In the genomic region with DNA sequence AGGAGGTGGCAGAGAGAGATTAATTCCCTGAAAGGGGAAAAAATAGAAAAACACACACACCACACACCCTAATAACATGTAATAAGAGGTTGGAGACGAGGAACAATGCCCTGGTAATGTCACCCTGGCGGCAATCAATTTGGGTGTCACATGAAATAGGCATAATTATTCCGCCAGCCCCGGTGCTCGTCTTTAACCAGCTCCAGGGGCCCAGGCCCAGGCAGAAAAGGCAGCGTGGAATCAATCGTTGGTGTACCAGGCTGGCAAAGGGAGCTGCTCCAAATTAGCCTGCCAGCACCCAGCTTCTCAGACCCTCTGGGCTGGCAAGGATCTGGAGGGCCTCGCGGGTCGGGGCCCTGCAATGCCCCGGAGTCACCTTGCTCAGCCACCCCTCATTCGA, we compare ENCODE assay signal across 12 cellular contexts. TPM values are rescaled to one million over a fixed set of nuclear protein-coding genes. Genes with fewer than 3 reads are reported as not detected.
"Had no signal": no experiment of that assay in that cellular context is flagged by ENCODE, and none has a peak within 500 bp of the region (broad histone marks: within the 10 kb centered on the region; RNA-seq: fewer than 3 reads in every experiment).

No MANE protein-coding gene starts in this region.

- H3K27ac ChIP-seq: left ventricle myocardium inferior, right atrium auricular region, thyroid gland, VCaP had no signal

- H3K27me3 ChIP-seq: right atrium auricular region, thyroid gland had no signal

- H3K9me3 ChIP-seq: left ventricle myocardium inferior, mucosa of descending colon, right atrium auricular region, thyroid gland had no signal

- H3K36me3 ChIP-seq: left ventricle myocardium inferior, right atrium auricular region, thyroid gland had no signal

- ATAC-seq: esophagus mucosa; mucosa of descending colon; naive thymus-derived CD4-positive, alpha-beta T cell; stimulated activated naive B cell treated with anti-CD40 and anti-IgM and Interleukin-4, amounts not matched to agents 10 μg/mL and 1 μg/mL and 100 μg/mL, for 72 hours had no signal

- DNase-seq: activated CD4-positive, alpha-beta T cell treated with anti-CD3 and anti-CD28 coated beads, Interleukin-2, amount 50 U/mL, for 48 hours; activated naive CD4-positive, alpha-beta T cell treated with anti-CD3 and anti-CD28 coated beads, Interleukin-2, amount 50 U/mL, for 16 hours; left ventricle myocardium inferior; mucosa of descending colon; naive thymus-derived CD4-positive, alpha-beta T cell; occipital lobe; stimulated activated CD4-positive, alpha-beta T cell treated with anti-CD3 and anti-CD28 coated beads, Interleukin-4, amount 100 ng/mL, for 1 hour; stimulated activated naive B cell treated with anti-CD40 and anti-IgM and Interleukin-4, amounts not matched to agents 10 μg/mL and 1 μg/mL and 100 μg/mL, for 72 hours; thyroid gland had no signal

- H3K4me3 ChIP-seq: left ventricle myocardium inferior, mucosa of descending colon, right atrium auricular region, thyroid gland had no signal

RNA-seq across cellular contexts. Expression of a gene that starts 5.6 kb away (rescaled TPM):
- polyA plus RNA-seq: naive thymus-derived CD4-positive, alpha-beta T cell had no signal
